Comparison of ENCODE assay signal across 1 cellular context in genomic region chr7:71216211-71216610, GRCh38.
TF ChIP-seq lines count a peak whose summit lies in the region.

No MANE protein-coding gene starts in this region.

TF ChIP-seq in SK-N-SH, 30 proteins besides CTCF, POLR2A, EP300 and RAD21 (continued from another document):
- TF ChIP-seq, protein P1, sequence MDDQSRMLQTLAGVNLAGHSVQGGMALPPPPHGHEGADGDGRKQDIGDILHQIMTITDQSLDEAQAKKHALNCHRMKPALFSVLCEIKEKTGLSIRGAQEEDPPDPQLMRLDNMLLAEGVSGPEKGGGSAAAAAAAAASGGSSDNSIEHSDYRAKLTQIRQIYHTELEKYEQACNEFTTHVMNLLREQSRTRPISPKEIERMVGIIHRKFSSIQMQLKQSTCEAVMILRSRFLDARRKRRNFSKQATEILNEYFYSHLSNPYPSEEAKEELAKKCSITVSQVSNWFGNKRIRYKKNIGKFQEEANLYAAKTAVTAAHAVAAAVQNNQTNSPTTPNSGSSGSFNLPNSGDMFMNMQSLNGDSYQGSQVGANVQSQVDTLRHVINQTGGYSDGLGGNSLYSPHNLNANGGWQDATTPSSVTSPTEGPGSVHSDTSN (IDR thresholded peaks at IDR 0.05), result no peak
- no peak for TF ChIP-seq MXI1 (IDR thresholded peaks at IDR 0.05; ENCODE audit: low read depth, low read length)
- TF ChIP-seq, protein P2, sequence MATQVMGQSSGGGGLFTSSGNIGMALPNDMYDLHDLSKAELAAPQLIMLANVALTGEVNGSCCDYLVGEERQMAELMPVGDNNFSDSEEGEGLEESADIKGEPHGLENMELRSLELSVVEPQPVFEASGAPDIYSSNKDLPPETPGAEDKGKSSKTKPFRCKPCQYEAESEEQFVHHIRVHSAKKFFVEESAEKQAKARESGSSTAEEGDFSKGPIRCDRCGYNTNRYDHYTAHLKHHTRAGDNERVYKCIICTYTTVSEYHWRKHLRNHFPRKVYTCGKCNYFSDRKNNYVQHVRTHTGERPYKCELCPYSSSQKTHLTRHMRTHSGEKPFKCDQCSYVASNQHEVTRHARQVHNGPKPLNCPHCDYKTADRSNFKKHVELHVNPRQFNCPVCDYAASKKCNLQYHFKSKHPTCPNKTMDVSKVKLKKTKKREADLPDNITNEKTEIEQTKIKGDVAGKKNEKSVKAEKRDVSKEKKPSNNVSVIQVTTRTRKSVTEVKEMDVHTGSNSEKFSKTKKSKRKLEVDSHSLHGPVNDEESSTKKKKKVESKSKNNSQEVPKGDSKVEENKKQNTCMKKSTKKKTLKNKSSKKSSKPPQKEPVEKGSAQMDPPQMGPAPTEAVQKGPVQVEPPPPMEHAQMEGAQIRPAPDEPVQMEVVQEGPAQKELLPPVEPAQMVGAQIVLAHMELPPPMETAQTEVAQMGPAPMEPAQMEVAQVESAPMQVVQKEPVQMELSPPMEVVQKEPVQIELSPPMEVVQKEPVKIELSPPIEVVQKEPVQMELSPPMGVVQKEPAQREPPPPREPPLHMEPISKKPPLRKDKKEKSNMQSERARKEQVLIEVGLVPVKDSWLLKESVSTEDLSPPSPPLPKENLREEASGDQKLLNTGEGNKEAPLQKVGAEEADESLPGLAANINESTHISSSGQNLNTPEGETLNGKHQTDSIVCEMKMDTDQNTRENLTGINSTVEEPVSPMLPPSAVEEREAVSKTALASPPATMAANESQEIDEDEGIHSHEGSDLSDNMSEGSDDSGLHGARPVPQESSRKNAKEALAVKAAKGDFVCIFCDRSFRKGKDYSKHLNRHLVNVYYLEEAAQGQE (IDR thresholded peaks at IDR 0.05; ENCODE audit: low read depth, low read length), result no peak
- no peak for TF ChIP-seq SIN3A (IDR thresholded peaks at IDR 0.05; ENCODE audit: borderline replicate concordance, low read depth, low read length)
